ENCODE assay signal across 14 cellular contexts in genomic region chr2:232439758-232440135, GRCh38. TPM values are rescaled to one million over a fixed set of nuclear protein-coding genes. Genes with fewer than 3 reads are reported as not detected.
DNase-seq lines count a peak whose midpoint lies in the region; ATAC-seq and TF ChIP-seq lines count a peak whose summit lies in the region.
"Had no signal": no experiment of that assay in that cellular context is flagged by ENCODE, and none has a peak within 500 bp of the region (broad histone marks: within the 10 kb centered on the region; RNA-seq: fewer than 3 reads in every experiment).

No MANE protein-coding gene starts in this region.

- H3K36me3 Mint-ChIP-seq in type B pancreatic cell: no peaks in the 10 kb centered on the region

- no peak overlapping the region for H3K27ac ChIP-seq in hepatocyte
- H3K27ac ChIP-seq: adrenal gland, ovary had no signal

- no peaks in the 10 kb centered on the region for H3K27me3 ChIP-seq in hepatocyte
- H3K27me3 ChIP-seq: adrenal gland, ovary had no signal

- no peak for ATAC-seq in left ventricle myocardium superior

- H3K4me1 Mint-ChIP-seq in type B pancreatic cell (ENCODE audit: unreplicated experiment): no peaks in the 10 kb centered on the region

- H3K4me3 ChIP-seq in WI38 (ENCODE audit: low read depth, low read length) (no peak overlapping the region), hepatocyte (no peak overlapping the region)
- H3K4me3 ChIP-seq: adrenal gland, ovary had no signal

- no peaks in the 10 kb centered on the region for H3K9me2 ChIP-seq in hepatocyte (replicated peaks; ENCODE audit: insufficient read depth)

- H3K79me2 ChIP-seq in hepatocyte: no peaks in the 10 kb centered on the region

- DNase-seq in cardiac septum (ENCODE audit: low spot score) (peak; percentile 24), left ventricle myocardium superior (no peak), hepatocyte (ENCODE audit: low spot score) (no peak), type B pancreatic cell (ENCODE audit: extremely low spot score, unreplicated experiment) (no peak), GDM1 (lab: John Stamatoyannopoulos, UW) (no peak), HuH-7 (ENCODE audit: low spot score) (no peak), kidney glomerular epithelial cell (lab: John Stamatoyannopoulos, UW) (no peak)
- DNase-seq: EL, NCI-H446 treated with DMSO at 0.1 percent for 48 hours had no signal

- peak; percentile 19; the same call in 1 of the 2 replicates for TF ChIP-seq CTCF in WI38 (IDR thresholded peaks at IDR 0.05; ENCODE audit: low read depth, low read length)
- TF ChIP-seq CTCF in hepatocyte (IDR thresholded peaks at IDR 0.05; ENCODE audit: poor library complexity): peak; percentile 34
- TF ChIP-seq CTCF in type B pancreatic cell (conservative IDR thresholded peaks at IDR 0.05): peak; percentile 67

- no peaks in the 10 kb centered on the region for H3K4me1 ChIP-seq in hepatocyte (ENCODE audit: insufficient read depth)

- H4K20me1 ChIP-seq in hepatocyte (ENCODE audit: insufficient read depth, poor library complexity, severe bottlenecking): no peaks in the 10 kb centered on the region

- no peak overlapping the region for H2AFZ ChIP-seq in hepatocyte

- H3K9me3 Mint-ChIP-seq in type B pancreatic cell: no peaks in the 10 kb centered on the region

- H3K4me2 ChIP-seq in hepatocyte: no peak overlapping the region

- H3K27me3 Mint-ChIP-seq in type B pancreatic cell: peaks cover 12% of the 10 kb centered on the region

- WGBS in hepatocyte (ENCODE audit: low lambda C conversion rate, missing lambda C conversion rate): 33% methylated on average over 3 of the region's 5 CpGs

- H3K36me3 ChIP-seq in hepatocyte (replicated peaks; ENCODE audit: insufficient read depth, low read depth): no peaks in the 10 kb centered on the region
- H3K36me3 ChIP-seq: adrenal gland, ovary had no signal

- no peaks in the 10 kb centered on the region for H3K9me3 ChIP-seq in hepatocyte (ENCODE audit: low read depth)
- H3K9me3 ChIP-seq: adrenal gland, ovary had no signal

- intact Hi-C loops in cardiac septum (cut with DNase I) (loop anchor here (2.0 kb wide), 1 partner anchor 533 kb away; no protein-coding TSS in a partner anchor), left ventricle myocardium superior (cut with micrococcal nuclease) (loop anchor here (10.0 kb wide), 1 partner anchor 535 kb away; no protein-coding TSS in a partner anchor)

- no peak overlapping the region for H3K27ac Mint-ChIP-seq in type B pancreatic cell

- no peak overlapping the region for H3K4me3 Mint-ChIP-seq in type B pancreatic cell

RNA-seq across cellular contexts. Expression of gene ALPI, which starts 16.2 kb away (rescaled TPM):
- not detected for total RNA-seq in cardiac septum
- not detected for total RNA-seq in left ventricle myocardium superior
- total RNA-seq in hepatocyte: 3.9 and 4.1 TPM in 2 replicates
- polyA plus RNA-seq in hepatocyte: 2.7 and 3.5 TPM in 2 replicates
- 1.5 and 6.5 TPM in 2 replicates for total RNA-seq in type B pancreatic cell (ENCODE audit: low replicate concordance)
- total RNA-seq: adrenal gland, glomerular endothelial cell, lower leg skin had no signal
- polyA plus RNA-seq: adrenal gland, ovary had no signal

RNA-seq across cellular contexts. Expression of gene ALPG, which starts 33.1 kb away (rescaled TPM):
- not detected for total RNA-seq in cardiac septum
- not detected for total RNA-seq in left ventricle myocardium superior
- total RNA-seq in hepatocyte: 0.16 and 1.5 TPM in 2 replicates
- 0.08 and 0.86 TPM in 2 replicates for polyA plus RNA-seq in hepatocyte
- total RNA-seq in type B pancreatic cell (ENCODE audit: low replicate concordance): 0.14 and 0.88 TPM in 2 replicates
- total RNA-seq: adrenal gland, glomerular endothelial cell, lower leg skin had no signal
- polyA plus RNA-seq: adrenal gland had no signal

RNA-seq across cellular contexts. Expression of gene ECEL1, which starts 47.9 kb away (rescaled TPM):
- total RNA-seq in cardiac septum (0.27 TPM), left ventricle myocardium superior (0.37 TPM), hepatocyte (1.0 and 1.1 TPM in 2 replicates), type B pancreatic cell (ENCODE audit: low replicate concordance) (7.8 and 9.6 TPM in 2 replicates)
- 1.2 and 1.4 TPM in 2 replicates for polyA plus RNA-seq in hepatocyte
- total RNA-seq: glomerular endothelial cell had no signal
